In genomic region chr1:89070509-89070908, GRCh38 we compare ENCODE assay signal across 10 cellular contexts. TPM values are rescaled to one million over a fixed set of nuclear protein-coding genes. Genes with fewer than 3 reads are reported as not detected.
A peak's percentile ranks its signal among the peaks of the same experiment; 100 is the strongest.
DNase-seq lines count a peak whose midpoint lies in the region; ATAC-seq and TF ChIP-seq lines count a peak whose summit lies in the region.
"Had no signal": no experiment of that assay in that cellular context is flagged by ENCODE, and none has a peak within 500 bp of the region (broad histone marks: within the 10 kb centered on the region; RNA-seq: fewer than 3 reads in every experiment).

No MANE protein-coding gene starts in this region.

- intact Hi-C loops in esophagus muscularis mucosa (cut with DNase I), result no loop called here

- H3K9me3 ChIP-seq in DND-41 (ENCODE audit: insufficient read depth, low read length, severe bottlenecking) (peaks cover 4% of the 10 kb centered on the region), esophagus muscularis mucosa (peaks cover 0 to 10% (median 2%) of the 10 kb centered on the region in 4 donors), skeletal muscle satellite cell (replicated peaks; ENCODE audit: low read length) (no peaks in the 10 kb centered on the region)

- H4K20me1 ChIP-seq in DND-41 (ENCODE audit: insufficient read depth, low read length), result no peaks in the 10 kb centered on the region

- no peaks in the 10 kb centered on the region for H3K27me3 ChIP-seq in DND-41 (ENCODE audit: insufficient read depth, low read length, poor library complexity)
- no peaks in the 10 kb centered on the region for H3K27me3 ChIP-seq in esophagus muscularis mucosa
- no peaks in the 10 kb centered on the region for H3K27me3 ChIP-seq in skeletal muscle satellite cell (ENCODE audit: control insufficient read depth, insufficient read depth, low read length)

- no peak for TF ChIP-seq POLR2A in esophagus muscularis mucosa (IDR thresholded peaks at IDR 0.05; ENCODE audit: low read depth)

- H3K27ac ChIP-seq in DND-41 (ENCODE audit: low read length), result peak overlapping the region; percentile 90
- no peak overlapping the region for H3K27ac ChIP-seq in esophagus muscularis mucosa (replicated peaks in 1 of 4)

- H3K4me1 ChIP-seq in DND-41 (ENCODE audit: insufficient read depth, low read length), result peaks cover 31% of the 10 kb centered on the region
- peaks cover 0 to 6% (median 4%) of the 10 kb centered on the region in 4 donors for H3K4me1 ChIP-seq in esophagus muscularis mucosa
- H3K4me1 ChIP-seq in skeletal muscle satellite cell (ENCODE audit: control insufficient read depth, insufficient read depth, low read length), result peaks cover 15% of the 10 kb centered on the region

- TF ChIP-seq CTCF in DND-41 (IDR thresholded peaks at IDR 0.05; ENCODE audit: borderline replicate concordance, extremely low read depth, low read length, poor library complexity, severe bottlenecking), result no peak
- no peak for TF ChIP-seq CTCF in esophagus muscularis mucosa (IDR thresholded peaks at IDR 0.05)

- ATAC-seq in DND-41 (ENCODE audit: insufficient read depth, low read depth) (peak; percentile 74), HG03442 (IDR thresholded peaks at IDR 0.05; ENCODE audit: unreplicated experiment) (no peak)
- ATAC-seq: PC-3 had no signal

- H3K36me3 ChIP-seq in DND-41 (ENCODE audit: insufficient read depth, low read length) (no peaks in the 10 kb centered on the region), esophagus muscularis mucosa (no peaks in the 10 kb centered on the region), skeletal muscle satellite cell (ENCODE audit: insufficient read depth, low read length) (no peaks in the 10 kb centered on the region)

- DNase-seq in DND-41 (peak; percentile 30), OCI-M1 (lab: John Stamatoyannopoulos, UW) (peak; percentile 67), esophagus muscularis mucosa (ENCODE audit: extremely low spot score) (no peak), NCI-H524 treated with DMSO at 0.1 percent for 48 hours (lab: John Stamatoyannopoulos, UW) (no peak)
- no peak for DNase-seq in activated CD8-positive, alpha-beta memory T cell treated with anti-CD3 and anti-CD28 coated beads for 24 hours
- DNase-seq: hippocampal formation, NCI-H2029 treated with DMSO at 0.1 percent for 48 hours, PC-3 had no signal

- H3K9ac ChIP-seq in DND-41 (ENCODE audit: low read depth, low read length) (peak overlapping the region; percentile 66), skeletal muscle satellite cell (ENCODE audit: low read depth, low read length) (peak overlapping the region; percentile 72)

- H3K79me2 ChIP-seq in DND-41 (ENCODE audit: insufficient read depth, low read length), result no peaks in the 10 kb centered on the region

- peak overlapping the region; percentile 70 for H2AFZ ChIP-seq in DND-41 (ENCODE audit: low read depth, low read length)

- WGBS in esophagus muscularis mucosa, result 79% methylated on average over 1 of the region's 1 CpG

- H3K4me3 ChIP-seq in DND-41 (ENCODE audit: low read depth in 1 of 2, low read length in 2 of 2) (peak overlapping the region; percentile 23 to 53; a peak in 2 of 4 replicates), esophagus muscularis mucosa (peak overlapping the region; percentile 28 to 49 (median 36)), skeletal muscle satellite cell (ENCODE audit: low read length) (peak overlapping the region; percentile 61)

- H3K4me2 ChIP-seq in DND-41 (ENCODE audit: insufficient read depth, low read length) (peak overlapping the region; percentile 73), skeletal muscle satellite cell (ENCODE audit: low read length) (peak overlapping the region; percentile 77)

- TF ChIP-seq EP300 in esophagus muscularis mucosa (IDR thresholded peaks at IDR 0.05), result no peak

RNA-seq across cellular contexts. Expression of gene GBP1, which starts 5.5 kb away (rescaled TPM):
- total RNA-seq in esophagus muscularis mucosa, result 10 to 100 TPM; 16.1 to 38.2 (median 21.1) TPM
- total RNA-seq in skeletal muscle satellite cell (2012; rRNA removed), result 14.7 and 15.3 TPM in 2 replicates

RNA-seq across cellular contexts. Expression of gene GBP3, which starts 47.8 kb away (rescaled TPM):
- 10 to 100 TPM; 11.9 to 21.1 (median 16.1) TPM for total RNA-seq in esophagus muscularis mucosa
- 19.3 and 19.7 TPM in 2 replicates for total RNA-seq in skeletal muscle satellite cell (2012; rRNA removed)

RNA-seq across cellular contexts. Expression of gene GBP2, which starts 55.4 kb away (rescaled TPM):
- 100 to 1,000 TPM; 103 to 169 (median 147) TPM for total RNA-seq in esophagus muscularis mucosa
- total RNA-seq in skeletal muscle satellite cell (2012; rRNA removed), result 2.3 and 3.9 TPM in 2 replicates

Comparison
In these comparisons a context has a peak if more than half of its experiments do, and no peak if none do; other contexts are left out.
1. DNase-seq: peak in DND-41 (single experiment) and OCI-M1 (single experiment); none in esophagus muscularis mucosa (single experiment), NCI-H524 treated with DMSO at 0.1 percent for 48 hours (single experiment) and activated CD8-positive, alpha-beta memory T cell treated with anti-CD3 and anti-CD28 coated beads for 24 hours (single experiment).
2. Peak in every context shown above with its lines, with median percentiles within 50 percentile points of each other: H3K4me3 ChIP-seq.